Comparison of ENCODE assay signal across 16 cellular contexts in the genomic region with DNA sequence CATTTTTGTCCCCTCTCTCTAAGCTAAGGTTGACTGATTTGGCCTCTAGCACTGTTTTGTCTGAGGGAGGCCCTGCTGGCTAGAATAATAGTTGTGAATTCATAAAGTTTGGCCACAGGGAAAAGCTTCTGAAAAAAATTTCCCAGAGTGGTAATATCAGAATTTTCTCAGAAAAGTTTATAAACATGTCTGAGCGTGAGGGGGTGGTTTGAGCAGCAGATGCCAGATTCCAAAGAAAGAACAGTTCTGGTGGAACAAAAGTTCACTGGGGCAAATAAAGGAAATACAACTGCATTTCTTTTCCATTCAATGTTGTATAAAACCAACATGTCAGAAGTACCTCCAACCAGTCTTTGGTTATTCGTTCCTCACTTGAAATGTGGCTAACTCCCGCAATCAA.
DNase-seq lines count a peak whose midpoint lies in the region; ATAC-seq and TF ChIP-seq lines count a peak whose summit lies in the region.
"Had no signal": no experiment of that assay in that cellular context is flagged by ENCODE, and none has a peak within 500 bp of the region (broad histone marks: within the 10 kb centered on the region; RNA-seq: fewer than 3 reads in every experiment).

No MANE protein-coding gene starts in this region.

- H3K4me1 ChIP-seq in liver (ENCODE audit: control insufficient read depth in 4 of 4, insufficient read depth in 4 of 4, low read length in 3 of 4) (no peaks in the 10 kb centered on the region), right lobe of liver (no peaks in the 10 kb centered on the region), foreskin keratinocyte (peaks cover 11% of the 10 kb centered on the region), aorta (ENCODE audit: control insufficient read depth in 1 of 2, insufficient read depth in 2 of 2, low read length in 2 of 2) (no peaks in the 10 kb centered on the region)
- H3K4me1 ChIP-seq: A549 had no signal

- H3K27ac ChIP-seq in liver (ENCODE audit: low read depth in 1 of 2, low read length in 2 of 2) (no peak overlapping the region), right lobe of liver (no peak overlapping the region), foreskin keratinocyte (peak overlapping the region; percentile 61), aorta (ENCODE audit: low read depth in 1 of 2, low read length in 2 of 2) (no peak overlapping the region)
- H3K27ac ChIP-seq: A549, C4-2B had no signal

- TF ChIP-seq POLR2A in right lobe of liver (IDR thresholded peaks at IDR 0.05): no peak

- no peak for DNase-seq in right lobe of liver
- DNase-seq in foreskin keratinocyte: no peak
- peak; percentile 25 for DNase-seq in renal cortical epithelial cell (ENCODE audit: low read depth)
- no peak for DNase-seq in aorta
- no peak for DNase-seq in NK-92 (lab: John Stamatoyannopoulos, UW; ENCODE audit: unreplicated experiment)
- no peak for DNase-seq in activated naive CD4-positive, alpha-beta T cell treated with anti-CD3 and anti-CD28 coated beads, Interleukin-2, amount 50 U/mL, for 16 hours
- DNase-seq: COR-L47, H9, MV-4-11, NCI-H1436, NCI-H2029 treated with DMSO at 0.1 percent for 48 hours, NCI-H510A had no signal

- H3K4me3 ChIP-seq in liver (ENCODE audit: low read depth in 1 of 3, low read length in 3 of 3): no peak overlapping the region
- H3K4me3 ChIP-seq in right lobe of liver: no peak overlapping the region
- H3K4me3 ChIP-seq in aorta (ENCODE audit: low read length in 2 of 2): no peak overlapping the region
- H3K4me3 ChIP-seq: A549 had no signal

- no peak overlapping the region for H3K9ac ChIP-seq in liver (ENCODE audit: low read depth in 1 of 2, low read length in 2 of 2)

- intact Hi-C loops in right lobe of liver (cut with DNase I) (no loop called here), aorta (cut with DNase I) (no loop called here)

- H3K9me3 ChIP-seq in liver (ENCODE audit: control insufficient read depth in 4 of 4, low read length in 3 of 4) (no peaks in the 10 kb centered on the region), right lobe of liver (no peaks in the 10 kb centered on the region), aorta (ENCODE audit: control insufficient read depth, low read length) (no peaks in the 10 kb centered on the region)
- H3K9me3 ChIP-seq: A549 had no signal

- TF ChIP-seq CTCF in liver (IDR thresholded peaks at IDR 0.05; ENCODE audit: low read depth, low read length, missing input control) (no peak), right lobe of liver (IDR thresholded peaks at IDR 0.05) (no peak), foreskin keratinocyte (conservative IDR thresholded peaks at IDR 0.05) (no peak)

- 88% methylated on average over 3 of the region's 3 CpGs for WGBS in liver
- WGBS in right lobe of liver (ENCODE audit: insufficient coverage, low coverage, low lambda C conversion rate, missing lambda C conversion rate): 80% methylated on average over 3 of the region's 3 CpGs
- 20% methylated on average over 3 of the region's 3 CpGs for WGBS in aorta, 2 donors

- no peaks in the 10 kb centered on the region for H3K36me3 ChIP-seq in liver (ENCODE audit: control insufficient read depth in 4 of 4, insufficient read depth in 3 of 4, low read depth in 1 of 4, low read length in 3 of 4)
- H3K36me3 ChIP-seq in right lobe of liver: no peaks in the 10 kb centered on the region
- no peaks in the 10 kb centered on the region for H3K36me3 ChIP-seq in aorta (ENCODE audit: control insufficient read depth in 1 of 2, insufficient read depth in 2 of 2, low read length in 1 of 2)

- TF ChIP-seq RAD21 in liver (IDR thresholded peaks at IDR 0.05): no peak

- H3K27me3 ChIP-seq in liver (ENCODE audit: control insufficient read depth in 4 of 4, insufficient read depth in 4 of 4, low read length in 3 of 4) (no peaks in the 10 kb centered on the region), right lobe of liver (no peaks in the 10 kb centered on the region), foreskin keratinocyte (no peaks in the 10 kb centered on the region), aorta (ENCODE audit: control insufficient read depth in 1 of 2, insufficient read depth in 2 of 2, low read length in 1 of 2) (no peaks in the 10 kb centered on the region)

- ATAC-seq in right lobe of liver (no peak), foreskin keratinocyte (no peak), aorta (ENCODE audit: low FRiP score) (peak; percentile 32), GM19324 (IDR thresholded peaks at IDR 0.05; ENCODE audit: low FRiP score, unreplicated experiment) (no peak)
- ATAC-seq: A549 had no signal

TF ChIP-seq in liver, 16 proteins besides CTCF, POLR2A, EP300 and RAD21:
- TF ChIP-seq FOXA2 (IDR thresholded peaks at IDR 0.05): no peak
- no peak for TF ChIP-seq YY1 (IDR thresholded peaks at IDR 0.05)
- TF ChIP-seq EGR1 (IDR thresholded peaks at IDR 0.05; ENCODE audit: low read depth in 2 of 2): no peak
- TF ChIP-seq SP1 (IDR thresholded peaks at IDR 0.05): peak; percentile 21
- TF ChIP-seq HNF4G (IDR thresholded peaks at IDR 0.05): no peak
- peak; percentile 92 for TF ChIP-seq NR2F2 (IDR thresholded peaks at IDR 0.05)
- TF ChIP-seq FOXA1 (IDR thresholded peaks at IDR 0.05): no peak
- TF ChIP-seq, protein P1, sequence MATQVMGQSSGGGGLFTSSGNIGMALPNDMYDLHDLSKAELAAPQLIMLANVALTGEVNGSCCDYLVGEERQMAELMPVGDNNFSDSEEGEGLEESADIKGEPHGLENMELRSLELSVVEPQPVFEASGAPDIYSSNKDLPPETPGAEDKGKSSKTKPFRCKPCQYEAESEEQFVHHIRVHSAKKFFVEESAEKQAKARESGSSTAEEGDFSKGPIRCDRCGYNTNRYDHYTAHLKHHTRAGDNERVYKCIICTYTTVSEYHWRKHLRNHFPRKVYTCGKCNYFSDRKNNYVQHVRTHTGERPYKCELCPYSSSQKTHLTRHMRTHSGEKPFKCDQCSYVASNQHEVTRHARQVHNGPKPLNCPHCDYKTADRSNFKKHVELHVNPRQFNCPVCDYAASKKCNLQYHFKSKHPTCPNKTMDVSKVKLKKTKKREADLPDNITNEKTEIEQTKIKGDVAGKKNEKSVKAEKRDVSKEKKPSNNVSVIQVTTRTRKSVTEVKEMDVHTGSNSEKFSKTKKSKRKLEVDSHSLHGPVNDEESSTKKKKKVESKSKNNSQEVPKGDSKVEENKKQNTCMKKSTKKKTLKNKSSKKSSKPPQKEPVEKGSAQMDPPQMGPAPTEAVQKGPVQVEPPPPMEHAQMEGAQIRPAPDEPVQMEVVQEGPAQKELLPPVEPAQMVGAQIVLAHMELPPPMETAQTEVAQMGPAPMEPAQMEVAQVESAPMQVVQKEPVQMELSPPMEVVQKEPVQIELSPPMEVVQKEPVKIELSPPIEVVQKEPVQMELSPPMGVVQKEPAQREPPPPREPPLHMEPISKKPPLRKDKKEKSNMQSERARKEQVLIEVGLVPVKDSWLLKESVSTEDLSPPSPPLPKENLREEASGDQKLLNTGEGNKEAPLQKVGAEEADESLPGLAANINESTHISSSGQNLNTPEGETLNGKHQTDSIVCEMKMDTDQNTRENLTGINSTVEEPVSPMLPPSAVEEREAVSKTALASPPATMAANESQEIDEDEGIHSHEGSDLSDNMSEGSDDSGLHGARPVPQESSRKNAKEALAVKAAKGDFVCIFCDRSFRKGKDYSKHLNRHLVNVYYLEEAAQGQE (IDR thresholded peaks at IDR 0.05): no peak
- TF ChIP-seq HNF4A (conservative IDR thresholded peaks at IDR 0.05): no peak
- TF ChIP-seq, protein P2, sequence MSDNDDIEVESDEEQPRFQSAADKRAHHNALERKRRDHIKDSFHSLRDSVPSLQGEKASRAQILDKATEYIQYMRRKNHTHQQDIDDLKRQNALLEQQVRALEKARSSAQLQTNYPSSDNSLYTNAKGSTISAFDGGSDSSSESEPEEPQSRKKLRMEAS (IDR thresholded peaks at IDR 0.05): no peak
- peak in 1 of 2 donors; percentile 21 for TF ChIP-seq RXRA (IDR thresholded peaks at IDR 0.05)
- no peak for TF ChIP-seq TAF1 (conservative IDR thresholded peaks at IDR 0.05)
- no peak for TF ChIP-seq GABPA (IDR thresholded peaks at IDR 0.05 in 1 of 2, conservative IDR thresholded peaks at IDR 0.05 in 1 of 2)
- TF ChIP-seq, protein P3, sequence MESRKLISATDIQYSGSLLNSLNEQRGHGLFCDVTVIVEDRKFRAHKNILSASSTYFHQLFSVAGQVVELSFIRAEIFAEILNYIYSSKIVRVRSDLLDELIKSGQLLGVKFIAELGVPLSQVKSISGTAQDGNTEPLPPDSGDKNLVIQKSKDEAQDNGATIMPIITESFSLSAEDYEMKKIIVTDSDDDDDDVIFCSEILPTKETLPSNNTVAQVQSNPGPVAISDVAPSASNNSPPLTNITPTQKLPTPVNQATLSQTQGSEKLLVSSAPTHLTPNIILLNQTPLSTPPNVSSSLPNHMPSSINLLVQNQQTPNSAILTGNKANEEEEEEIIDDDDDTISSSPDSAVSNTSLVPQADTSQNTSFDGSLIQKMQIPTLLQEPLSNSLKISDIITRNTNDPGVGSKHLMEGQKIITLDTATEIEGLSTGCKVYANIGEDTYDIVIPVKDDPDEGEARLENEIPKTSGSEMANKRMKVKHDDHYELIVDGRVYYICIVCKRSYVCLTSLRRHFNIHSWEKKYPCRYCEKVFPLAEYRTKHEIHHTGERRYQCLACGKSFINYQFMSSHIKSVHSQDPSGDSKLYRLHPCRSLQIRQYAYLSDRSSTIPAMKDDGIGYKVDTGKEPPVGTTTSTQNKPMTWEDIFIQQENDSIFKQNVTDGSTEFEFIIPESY (IDR thresholded peaks at IDR 0.05): no peak
- no peak for TF ChIP-seq JUND (IDR thresholded peaks at IDR 0.05)
- TF ChIP-seq, protein P4, sequence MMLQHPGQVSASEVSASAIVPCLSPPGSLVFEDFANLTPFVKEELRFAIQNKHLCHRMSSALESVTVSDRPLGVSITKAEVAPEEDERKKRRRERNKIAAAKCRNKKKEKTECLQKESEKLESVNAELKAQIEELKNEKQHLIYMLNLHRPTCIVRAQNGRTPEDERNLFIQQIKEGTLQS (IDR thresholded peaks at IDR 0.05): no peak
